ENCODE assay signal across 10 cellular contexts in genomic region chrX:69504626-69505612, GRCh38. TPM values are rescaled to one million over a fixed set of nuclear protein-coding genes. Genes with fewer than 3 reads are reported as not detected.
DNase-seq lines count a peak whose midpoint lies in the region; ATAC-seq, FAIRE-seq and TF ChIP-seq lines count a peak whose summit lies in the region.
"Had no signal": no experiment of that assay in that cellular context is flagged by ENCODE, and none has a peak within 500 bp of the region (broad histone marks: within the 10 kb centered on the region; RNA-seq: fewer than 3 reads in every experiment).

No MANE protein-coding gene starts in this region.

- TF ChIP-seq POLR2A in right lobe of liver (IDR thresholded peaks at IDR 0.05): no peak

- no peak overlapping the region for H3K4me3 ChIP-seq in astrocyte (ENCODE audit: insufficient read depth, low read depth, low read length)
- peak overlapping the region; percentile 36 to 53 (median 43) for H3K4me3 ChIP-seq in right lobe of liver
- H3K4me3 ChIP-seq in tibial artery: peak overlapping the region; percentile 42 to 53

- TF ChIP-seq CTCF in astrocyte (IDR thresholded peaks at IDR 0.05; ENCODE audit: insufficient read depth, low read depth, low read length) (no peak), right lobe of liver (IDR thresholded peaks at IDR 0.05) (no peak), tibial artery (IDR thresholded peaks at IDR 0.05) (no peak)

- DNase-seq in activated T-cell treated with anti-CD3 and anti-CD28 coated beads, Interleukin-2, amount 50 U/mL, for 72 hours: no peak
- DNase-seq in activated T-cell treated with anti-CD3 and anti-CD28 coated beads, Interleukin-2, amount 50 U/mL, for 1 hour: no peak
- DNase-seq in astrocyte (ENCODE audit: low read depth) (no peak), right lobe of liver (no peak), tibial artery (no peak), DMS153 treated with DMSO at 0.1 percent for 48 hours (lab: John Stamatoyannopoulos, UW; ENCODE audit: unreplicated experiment) (no peak)
- DNase-seq: amniotic stem cell had no signal

- H3K27me3 ChIP-seq in astrocyte (ENCODE audit: insufficient read depth, low read length) (peaks cover 5% of the 10 kb centered on the region), right lobe of liver (no peaks in the 10 kb centered on the region), tibial artery (peaks cover 0 to 31% of the 10 kb centered on the region in 2 donors)

- H4K20me1 ChIP-seq in astrocyte (ENCODE audit: insufficient read depth, low read length): no peaks in the 10 kb centered on the region

- ATAC-seq in activated T-cell treated with anti-CD3 and anti-CD28 coated beads, Interleukin-2, amount 50 U/mL, for 72 hours (replicated peaks in 1 of 2): peak; percentile 28 to 34
- no peak for ATAC-seq in right lobe of liver
- ATAC-seq in HG03135 (IDR thresholded peaks at IDR 0.05; ENCODE audit: unreplicated experiment): no peak
- ATAC-seq in HG02623 (IDR thresholded peaks at IDR 0.05; ENCODE audit: unreplicated experiment): no peak

- intact Hi-C loops in right lobe of liver (cut with DNase I) (no loop called here), tibial artery (cut with DNase I; ENCODE audit: low total_unique reads) (no loop called here)

- no peak for FAIRE-seq in astrocyte (lab: Jason Lieb, UNC)

- H3K27ac ChIP-seq in astrocyte (ENCODE audit: low read depth, low read length) (no peak overlapping the region), right lobe of liver (no peak overlapping the region), tibial artery (no peak overlapping the region)

- no peaks in the 10 kb centered on the region for H3K9me3 ChIP-seq in astrocyte (ENCODE audit: insufficient read depth, low read depth, low read length)
- H3K9me3 ChIP-seq in right lobe of liver: no peaks in the 10 kb centered on the region
- H3K9me3 ChIP-seq in tibial artery: peaks cover 0 to 6% (median 0%) of the 10 kb centered on the region in 3 donors

- peaks cover 4% of the 10 kb centered on the region for H3K4me1 Mint-ChIP-seq in activated T-cell treated with anti-CD3 and anti-CD28 coated beads, Interleukin-2, amount 50 U/mL, for 72 hours (ENCODE audit: low read depth)
- H3K4me1 Mint-ChIP-seq in astrocyte (ENCODE audit: low read depth, unreplicated experiment): no peaks in the 10 kb centered on the region

- H3K27ac Mint-ChIP-seq in activated T-cell treated with anti-CD3 and anti-CD28 coated beads, Interleukin-2, amount 50 U/mL, for 72 hours: no peak overlapping the region
- H3K27ac Mint-ChIP-seq in astrocyte (ENCODE audit: unreplicated experiment): no peak overlapping the region
- H3K27ac Mint-ChIP-seq: CD4-positive, CD25-positive, alpha-beta regulatory T cell had no signal

- H3K27me3 Mint-ChIP-seq in activated T-cell treated with anti-CD3 and anti-CD28 coated beads, Interleukin-2, amount 50 U/mL, for 72 hours (ENCODE audit: low read depth): peaks cover 40% of the 10 kb centered on the region
- H3K27me3 Mint-ChIP-seq in astrocyte (ENCODE audit: low read depth, unreplicated experiment): peaks cover 6% of the 10 kb centered on the region

- H3K9me3 Mint-ChIP-seq in activated T-cell treated with anti-CD3 and anti-CD28 coated beads, Interleukin-2, amount 50 U/mL, for 72 hours: no peaks in the 10 kb centered on the region
- H3K9me3 Mint-ChIP-seq in astrocyte (ENCODE audit: unreplicated experiment): no peaks in the 10 kb centered on the region

- H3K79me2 ChIP-seq in astrocyte (ENCODE audit: insufficient read depth, low read length): no peaks in the 10 kb centered on the region

- H2AFZ ChIP-seq in astrocyte (ENCODE audit: low read depth, low read length): no peak overlapping the region

- peak overlapping the region; percentile 79 to 83 for H3K4me3 Mint-ChIP-seq in activated T-cell treated with anti-CD3 and anti-CD28 coated beads, Interleukin-2, amount 50 U/mL, for 72 hours
- H3K4me3 Mint-ChIP-seq in astrocyte (ENCODE audit: unreplicated experiment): peak overlapping the region; percentile 60

- no peaks in the 10 kb centered on the region for H3K36me3 ChIP-seq in astrocyte (ENCODE audit: insufficient read depth, low read length)
- no peaks in the 10 kb centered on the region for H3K36me3 ChIP-seq in right lobe of liver
- no peaks in the 10 kb centered on the region for H3K36me3 ChIP-seq in tibial artery

- H3K4me1 ChIP-seq in astrocyte (ENCODE audit: insufficient read depth, low read length) (no peaks in the 10 kb centered on the region), right lobe of liver (no peaks in the 10 kb centered on the region), tibial artery (peaks cover 0 to 11% (median 5%) of the 10 kb centered on the region in 4 donors)

- no peaks in the 10 kb centered on the region for H3K36me3 Mint-ChIP-seq in activated T-cell treated with anti-CD3 and anti-CD28 coated beads, Interleukin-2, amount 50 U/mL, for 72 hours (ENCODE audit: insufficient read depth in 2 of 2)
- no peaks in the 10 kb centered on the region for H3K36me3 Mint-ChIP-seq in astrocyte (ENCODE audit: low read depth, unreplicated experiment)
- H3K36me3 Mint-ChIP-seq: CD4-positive, CD25-positive, alpha-beta regulatory T cell had no signal

- 34% methylated on average over 23 of the region's 146 CpGs for WGBS in right lobe of liver (ENCODE audit: insufficient coverage, low coverage, low lambda C conversion rate, missing lambda C conversion rate)

- no peak overlapping the region for H3K9ac ChIP-seq in astrocyte (ENCODE audit: low read length)

- H3K4me2 ChIP-seq in astrocyte (ENCODE audit: low read length): peak overlapping the region; percentile 72

RNA-seq across cellular contexts. Expression of gene NALF2, which starts 0.8 kb away (rescaled TPM):
- under 1 TPM; 0.31 to 0.69 TPM for total RNA-seq in activated T-cell treated with anti-CD3 and anti-CD28 coated beads, Interleukin-2, amount 50 U/mL, for 72 hours
- total RNA-seq in astrocyte: 1.4 and 2.0 TPM in 2 replicates
- total RNA-seq in right lobe of liver: under 1 TPM; 0.13 to 0.40 (median 0.20) TPM
- total RNA-seq: CD4-positive, CD25-positive, alpha-beta regulatory T cell had no signal

Comparison
In these comparisons a context has a peak if more than half of its experiments do, and no peak if none do; other contexts are left out.
1. ATAC-seq: peak in activated T-cell treated with anti-CD3 and anti-CD28 coated beads, Interleukin-2, amount 50 U/mL, for 72 hours (2 of 2); none in right lobe of liver (0 of 4), HG03135 (single experiment) and HG02623 (single experiment).